ENCODE assay signal across 22 cellular contexts in genomic region chr3:71429610-71429988, GRCh38.
A peak's percentile ranks its signal among the peaks of the same experiment; 100 is the strongest.
DNase-seq lines count a peak whose midpoint lies in the region; ATAC-seq and TF ChIP-seq lines count a peak whose summit lies in the region.
"Had no signal": no experiment of that assay in that cellular context is flagged by ENCODE, and none has a peak within 500 bp of the region (broad histone marks: within the 10 kb centered on the region; RNA-seq: fewer than 3 reads in every experiment).

No MANE protein-coding gene starts in this region.

- TF ChIP-seq POLR2A in suprapubic skin (IDR thresholded peaks at IDR 0.05) = no peak

- intact Hi-C loops in CD8-positive, alpha-beta T cell (cut with DNase I, micrococcal nuclease) = no loop called here

- H3K4me3 ChIP-seq in CD8-positive, alpha-beta T cell (ENCODE audit: low read depth, low read length) = no peak overlapping the region
- H3K4me3 ChIP-seq in neutrophil (ENCODE audit: low read depth in 1 of 2, low read length in 1 of 2) (no peak overlapping the region), suprapubic skin (no peak overlapping the region)
- H3K4me3 ChIP-seq: HAP-1, PC-9, smooth muscle cell had no signal

- no peaks in the 10 kb centered on the region for H3K27me3 ChIP-seq in CD8-positive, alpha-beta T cell (ENCODE audit: insufficient read depth, low read length)
- H3K27me3 ChIP-seq in neutrophil = no peaks in the 10 kb centered on the region
- no peaks in the 10 kb centered on the region for H3K27me3 ChIP-seq in suprapubic skin
- H3K27me3 ChIP-seq: brain microvascular endothelial cell had no signal

- no peaks in the 10 kb centered on the region for H3K9me3 Mint-ChIP-seq in activated T-cell treated with anti-CD3 and anti-CD28 coated beads, Interleukin-2, amount 50 U/mL, for 24 hours
- H3K9me3 Mint-ChIP-seq in CD8-positive, alpha-beta T cell = no peaks in the 10 kb centered on the region
- no peaks in the 10 kb centered on the region for H3K9me3 Mint-ChIP-seq in activated naive CD8-positive, alpha-beta T cell (ENCODE audit: low read depth)
- H3K9me3 Mint-ChIP-seq: natural killer cell treated with Interleukin-12 subunit alpha and Interleukin-12 subunit beta and Interleukin-15 and Interleukin-18, amount 100 ng/mL, for 72 hours had no signal

- CTCF ChIA-PET in CD8-positive, alpha-beta T cell (lab: Charles Lee) = interaction anchor here (1.1 kb wide), 1 partner anchor 82 kb away, joined by 3 read pairs; no protein-coding TSS in a partner anchor

- ATAC-seq in CD8-positive, alpha-beta T cell = no peak
- ATAC-seq in GM21423 (IDR thresholded peaks at IDR 0.05; ENCODE audit: unreplicated experiment) = no peak
- ATAC-seq in GM18498 (IDR thresholded peaks at IDR 0.05; ENCODE audit: unreplicated experiment) = no peak
- ATAC-seq: natural killer cell treated with Interleukin-12 subunit alpha and Interleukin-12 subunit beta and Interleukin-15 and Interleukin-18, amount 100 ng/mL, for 72 hours; SK-N-SH treated with all-trans-retinoic acid at 6 μM for 48 hours had no signal

- peaks cover 15% of the 10 kb centered on the region for H3K36me3 Mint-ChIP-seq in activated T-cell treated with anti-CD3 and anti-CD28 coated beads, Interleukin-2, amount 50 U/mL, for 24 hours (ENCODE audit: low read depth)
- H3K36me3 Mint-ChIP-seq in CD8-positive, alpha-beta T cell = peaks cover 37% of the 10 kb centered on the region
- H3K36me3 Mint-ChIP-seq in activated naive CD8-positive, alpha-beta T cell = peaks cover 18% of the 10 kb centered on the region
- H3K36me3 Mint-ChIP-seq: natural killer cell treated with Interleukin-12 subunit alpha and Interleukin-12 subunit beta and Interleukin-15 and Interleukin-18, amount 100 ng/mL, for 72 hours had no signal

- no peaks in the 10 kb centered on the region for H3K36me3 ChIP-seq in CD8-positive, alpha-beta T cell (ENCODE audit: insufficient read depth, low read length)
- H3K36me3 ChIP-seq in neutrophil (no peaks in the 10 kb centered on the region), suprapubic skin (no peaks in the 10 kb centered on the region)
- H3K36me3 ChIP-seq: brain microvascular endothelial cell, HAP-1 had no signal

- H3K27ac Mint-ChIP-seq in activated T-cell treated with anti-CD3 and anti-CD28 coated beads, Interleukin-2, amount 50 U/mL, for 24 hours = peak overlapping the region; percentile 95
- H3K27ac Mint-ChIP-seq in CD8-positive, alpha-beta T cell = peak overlapping the region; percentile 90
- peak overlapping the region; percentile 96 for H3K27ac Mint-ChIP-seq in activated naive CD8-positive, alpha-beta T cell

- no peak overlapping the region for H3K27ac ChIP-seq in CD8-positive, alpha-beta T cell (ENCODE audit: low read depth, low read length)
- peak overlapping the region; percentile 63 for H3K27ac ChIP-seq in neutrophil
- no peak overlapping the region for H3K27ac ChIP-seq in suprapubic skin
- H3K27ac ChIP-seq: brain microvascular endothelial cell, PC-9 had no signal

- peak overlapping the region; percentile 44 for H3K4me3 Mint-ChIP-seq in activated T-cell treated with anti-CD3 and anti-CD28 coated beads, Interleukin-2, amount 50 U/mL, for 24 hours
- H3K4me3 Mint-ChIP-seq in CD8-positive, alpha-beta T cell = no peak overlapping the region
- H3K4me3 Mint-ChIP-seq in activated naive CD8-positive, alpha-beta T cell = peak overlapping the region; percentile 72

- peaks cover 93% of the 10 kb centered on the region for H3K4me1 ChIP-seq in CD8-positive, alpha-beta T cell (ENCODE audit: insufficient read depth, low read length)
- H3K4me1 ChIP-seq in neutrophil (ENCODE audit: control insufficient read depth in 1 of 2, insufficient read depth in 1 of 2, low read depth in 1 of 2, low read length in 1 of 2) (peaks cover 2 to 47% of the 10 kb centered on the region in 2 experiments), suprapubic skin (peaks cover 29% of the 10 kb centered on the region)
- H3K4me1 ChIP-seq: HAP-1 had no signal

- no peaks in the 10 kb centered on the region for H3K27me3 Mint-ChIP-seq in activated T-cell treated with anti-CD3 and anti-CD28 coated beads, Interleukin-2, amount 50 U/mL, for 24 hours
- H3K27me3 Mint-ChIP-seq in CD8-positive, alpha-beta T cell (ENCODE audit: low read depth) = no peaks in the 10 kb centered on the region
- no peaks in the 10 kb centered on the region for H3K27me3 Mint-ChIP-seq in activated naive CD8-positive, alpha-beta T cell
- H3K27me3 Mint-ChIP-seq: natural killer cell treated with Interleukin-12 subunit alpha and Interleukin-12 subunit beta and Interleukin-15 and Interleukin-18, amount 100 ng/mL, for 72 hours; progenitor cell of endocrine pancreas had no signal

- DNase-seq in activated T-cell treated with anti-CD3 and anti-CD28 coated beads, Interleukin-2, amount 50 U/mL, for 24 hours = no peak
- no peak for DNase-seq in activated T-cell treated with anti-CD3 and anti-CD28 coated beads for 4 hours
- DNase-seq in CD8-positive, alpha-beta T cell = no peak
- no peak for DNase-seq in suprapubic skin (ENCODE audit: low spot score in 2 of 2)
- DNase-seq: activated CD4-positive, alpha-beta T cell treated with anti-CD3 and anti-CD28 coated beads, Interleukin-2, amount 50 U/mL, for 48 hours; activated effector memory CD4-positive, alpha-beta T cell treated with anti-CD3 and anti-CD28 coated beads, Interleukin-2, amount 50 U/mL, for 16 hours; brain microvascular endothelial cell; EL; KG1; NCI-H2107; NCI-H526; PC-9; stimulated activated naive CD4-positive, alpha-beta T cell treated with Interleukin-2 at 50 U/mL for 16 hours had no signal

- WGBS in suprapubic skin = 71% methylated on average over 5 of the region's 5 CpGs

- TF ChIP-seq CTCF in CD8-positive, alpha-beta T cell (IDR thresholded peaks at IDR 0.05) = no peak
- no peak for TF ChIP-seq CTCF in neutrophil (IDR thresholded peaks at IDR 0.05)
- no peak for TF ChIP-seq CTCF in suprapubic skin (IDR thresholded peaks at IDR 0.05)

- POLR2A ChIA-PET in CD8-positive, alpha-beta T cell (lab: Charles Lee) = interaction anchor here (1.4 kb wide), 1 partner anchor 15 kb away, joined by 6 read pairs; no protein-coding TSS in a partner anchor

- peaks cover 94% of the 10 kb centered on the region for H3K4me1 Mint-ChIP-seq in activated T-cell treated with anti-CD3 and anti-CD28 coated beads, Interleukin-2, amount 50 U/mL, for 24 hours (ENCODE audit: low read depth)
- peaks cover 96% of the 10 kb centered on the region for H3K4me1 Mint-ChIP-seq in CD8-positive, alpha-beta T cell (ENCODE audit: low read depth)
- peaks cover 97% of the 10 kb centered on the region for H3K4me1 Mint-ChIP-seq in activated naive CD8-positive, alpha-beta T cell (ENCODE audit: low read depth)

- TF ChIP-seq EP300 in suprapubic skin (IDR thresholded peaks at IDR 0.05) = no peak

- H3K9me3 ChIP-seq in CD8-positive, alpha-beta T cell (ENCODE audit: low read length) = no peaks in the 10 kb centered on the region
- H3K9me3 ChIP-seq in neutrophil = no peaks in the 10 kb centered on the region
- no peaks in the 10 kb centered on the region for H3K9me3 ChIP-seq in suprapubic skin
- H3K9me3 ChIP-seq: HAP-1 had no signal
